Comparison of ENCODE assay signal across 20 cellular contexts in the genomic region with DNA sequence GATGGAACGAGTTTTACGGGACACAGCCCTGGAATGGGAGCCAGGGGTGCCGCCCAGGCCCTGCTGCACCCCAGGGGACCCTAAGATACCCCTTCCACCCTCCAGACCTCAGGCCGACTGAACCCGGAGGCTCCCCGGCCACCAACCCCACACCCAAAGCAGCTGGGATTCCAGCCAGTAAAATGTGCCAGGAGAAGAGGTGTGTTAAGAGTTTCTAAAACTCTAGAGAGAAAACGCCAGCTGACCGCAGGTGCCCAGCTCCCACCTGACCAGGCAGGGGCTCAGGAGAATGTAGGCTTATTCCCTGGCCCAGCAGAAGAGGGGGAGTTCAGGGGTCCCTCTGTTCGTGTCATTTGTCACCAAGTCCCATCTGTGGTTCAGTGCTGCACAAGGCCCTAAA. TPM values are rescaled to one million over a fixed set of nuclear protein-coding genes. Genes with fewer than 3 reads are reported as not detected.
DNase-seq lines count a peak whose midpoint lies in the region; ATAC-seq, FAIRE-seq and TF ChIP-seq lines count a peak whose summit lies in the region.
"Had no signal": no experiment of that assay in that cellular context is flagged by ENCODE, and none has a peak within 500 bp of the region (broad histone marks: within the 10 kb centered on the region; RNA-seq: fewer than 3 reads in every experiment).

No MANE protein-coding gene starts in this region.

- BruUV-seq in K562 (replicated peaks; lab: Mats Ljungman, UMichigan) = no TSS peak

- H3K27ac Mint-ChIP-seq in stimulated activated naive B cell treated with anti-CD40 and anti-IgM and Interleukin-4, amounts not matched to agents 10 μg/mL and 1 μg/mL and 100 μg/mL, for 72 hours = peak overlapping the region; percentile 86

- no peak overlapping the region; a peak in 1 of 4 replicates for H3K9ac ChIP-seq in K562 (ENCODE audit: insufficient read depth in 1 of 2, low read depth in 2 of 2, low read length in 2 of 2)

- POLR2A ChIA-PET in K562 (lab: Yijun Ruan, JAX) (interaction anchor here (0.6 to 1.8 kb wide), 2 partner anchors 11 to 45 kb away, joined by 3 to 9 read pairs; no protein-coding TSS in a partner anchor), HEK293T (lab: Yijun Ruan, JAX) (no interaction called here)

- peaks cover 0 to 20% of the 10 kb centered on the region in 2 experiments; a peak in 1 of 5 replicates for H3K4me1 ChIP-seq in K562 (replicated peaks in 1 of 2; ENCODE audit: control insufficient read depth in 2 of 2, insufficient read depth in 2 of 2, low read length in 2 of 2)

- H4K20me1 ChIP-seq in K562 (replicated peaks; ENCODE audit: control insufficient read depth, insufficient read depth, low read length) = no peaks in the 10 kb centered on the region

- CTCF ChIA-PET in K562 (lab: Yijun Ruan, JAX; ENCODE audit: low intra/inter-chr PET ratio) = no interaction called here
- CTCF ChIA-PET in HEK293T (lab: Yijun Ruan, JAX) = no interaction called here

- peaks cover 52 to 88% of the 10 kb centered on the region in 2 donors for H3K4me1 Mint-ChIP-seq in stimulated activated naive B cell treated with anti-CD40 and anti-IgM and Interleukin-4, amounts not matched to agents 10 μg/mL and 1 μg/mL and 100 μg/mL, for 72 hours

- peaks cover 3 to 4% of the 10 kb centered on the region in 2 donors for H3K9me3 Mint-ChIP-seq in stimulated activated naive B cell treated with anti-CD40 and anti-IgM and Interleukin-4, amounts not matched to agents 10 μg/mL and 1 μg/mL and 100 μg/mL, for 72 hours

- no peak for TF ChIP-seq RAD21 in K562 (CRISPR knock-in tag; conservative IDR thresholded peaks at IDR 0.05 in 1 of 2, IDR thresholded peaks at IDR 0.05 in 1 of 2)

- in situ Hi-C loops in K562 (cut with MboI) = no loop called here

- H3K27me3 Mint-ChIP-seq in stimulated activated naive B cell treated with anti-CD40 and anti-IgM and Interleukin-4, amounts not matched to agents 10 μg/mL and 1 μg/mL and 100 μg/mL, for 72 hours = no peaks in the 10 kb centered on the region

- TF ChIP-seq CTCF in K562 (IDR thresholded peaks at IDR 0.05 in 2 of 3, conservative IDR thresholded peaks at IDR 0.05 in 1 of 3; ENCODE audit: insufficient read depth in 2 of 3, low read depth in 1 of 3, low read length in 3 of 3) = no peak

- peak; percentile 6 for ATAC-seq in GM19351 (IDR thresholded peaks at IDR 0.05; ENCODE audit: unreplicated experiment)
- ATAC-seq in HG02763 (IDR thresholded peaks at IDR 0.05; ENCODE audit: unreplicated experiment) = peak; percentile 3
- no peak for ATAC-seq in K562
- no peak for ATAC-seq in stimulated activated naive B cell treated with anti-CD40 and anti-IgM and Interleukin-4, amounts not matched to agents 10 μg/mL and 1 μg/mL and 100 μg/mL, for 72 hours (replicated peaks)

- no peak for TF ChIP-seq EP300 in K562 (IDR thresholded peaks at IDR 0.05; ENCODE audit: low read length)

- no peak overlapping the region for H3K4me2 ChIP-seq in K562 (ENCODE audit: insufficient read depth, low read length)

- H2AFZ ChIP-seq in K562 (ENCODE audit: low read depth, low read length) = no peak overlapping the region

- H3K4me3 ChIP-seq in K562 = no peak overlapping the region

- WGBS in K562 (ENCODE audit: insufficient coverage, low coverage, missing lambda C conversion rate) = 94% methylated on average over 8 of the region's 9 CpGs

- peaks cover 77 to 90% of the 10 kb centered on the region in 2 donors for H3K36me3 Mint-ChIP-seq in stimulated activated naive B cell treated with anti-CD40 and anti-IgM and Interleukin-4, amounts not matched to agents 10 μg/mL and 1 μg/mL and 100 μg/mL, for 72 hours

- no peaks in the 10 kb centered on the region for H3K9me3 ChIP-seq in K562 (replicated peaks; ENCODE audit: control insufficient read depth, insufficient read depth, low read depth, low read length)

- peak overlapping the region; percentile 11 to 47 for H3K4me3 Mint-ChIP-seq in stimulated activated naive B cell treated with anti-CD40 and anti-IgM and Interleukin-4, amounts not matched to agents 10 μg/mL and 1 μg/mL and 100 μg/mL, for 72 hours

- no peak for DNase-seq in K562 (ENCODE audit: extremely low read depth in 1 of 4, low spot score in 3 of 4)
- no peak for DNase-seq in stimulated activated naive B cell treated with anti-CD40 and anti-IgM and Interleukin-4, amounts not matched to agents 10 μg/mL and 1 μg/mL and 100 μg/mL, for 72 hours
- DNase-seq in DMS114 treated with DMSO at 0.1 percent for 48 hours (lab: John Stamatoyannopoulos, UW; ENCODE audit: unreplicated experiment) = no peak
- no peak for DNase-seq in NOMO-1 treated with DMSO at 0.1 percent for 48 hours (lab: John Stamatoyannopoulos, UW; ENCODE audit: unreplicated experiment)
- DNase-seq in HEK293T (ENCODE audit: extremely low spot score) = no peak
- DNase-seq: amygdala; caudate nucleus; glutamatergic neuron; IMR-90; NCI-H187 treated with DMSO at 0.1 percent for 48 hours; NCI-H345; stimulated activated CD4-positive, alpha-beta T cell treated with anti-CD3 and anti-CD28 coated beads, Interleukin-1b, Interleukin-23, amount 100 ng/mL, for 48 hours; substantia nigra had no signal

- peaks cover 65% of the 10 kb centered on the region; the same call in 2 of the 3 replicates for H3K36me3 ChIP-seq in K562 (ENCODE audit: control insufficient read depth, insufficient read depth, low read length)

- intact Hi-C loops in K562 (cut with micrococcal nuclease) = no loop called here

- H3K9me1 ChIP-seq in K562 (ENCODE audit: control insufficient read depth, insufficient read depth, low read length) = no peaks in the 10 kb centered on the region

- no peak for FAIRE-seq in K562 (lab: Jason Lieb, UNC)
- FAIRE-seq: D721Med, G401.6, H1 had no signal

- H3K79me2 ChIP-seq in K562 (ENCODE audit: control insufficient read depth, insufficient read depth, low read length) = no peaks in the 10 kb centered on the region

- H3K27ac ChIP-seq in K562 (ENCODE audit: extremely low read depth, low read depth, low read length) = no peak overlapping the region
- H3K27ac ChIP-seq: HL-60, VCaP had no signal

- H3K27me3 ChIP-seq in K562 (ENCODE audit: control insufficient read depth in 2 of 2, insufficient read depth in 2 of 2, low read length in 2 of 2) = no peaks in the 10 kb centered on the region

- TF ChIP-seq POLR2A in K562 (conservative IDR thresholded peaks at IDR 0.05) = no peak

RNA-seq across cellular contexts. Expression of a gene that starts 17.5 kb away (rescaled TPM):
- 6.3 and 17.2 TPM in 2 replicates for total RNA-seq in K562 (2011; cell fraction: chromatin; rRNA removed; ENCODE audit: low replicate concordance)
- total RNA-seq in K562 (2011; cell fraction: nucleolus; rRNA removed) = 20.5 and 20.8 TPM in 2 replicates
- total RNA-seq in K562 (2011; cell fraction: nucleoplasm; rRNA removed) = 16.0 and 16.9 TPM in 2 replicates
- total RNA-seq in K562 (2014; rRNA removed) = 73.3 and 79.6 TPM in 2 replicates
- 12.7 and 25.8 TPM in 2 replicates for total RNA-seq in K562 (2014; rRNA removed; fragmentation: Illumina TruSeq; extraction: Trizol)
- total RNA-seq in K562 (2015; rRNA removed; fragmentation: Illumina TruSeq; extraction: Trizol) = 45.8 and 48.5 TPM in 2 replicates
- total RNA-seq in K562 (2021) = 39.3 and 44.8 TPM in 2 replicates
- polyA plus RNA-seq in K562 (2011; rRNA removed) = 26.0 and 32.1 TPM in 2 replicates
- 42.4 and 49.5 TPM in 2 replicates for polyA plus RNA-seq in K562 (2011; cell fraction: cytosol; rRNA removed)
- 35.5 and 42.6 TPM in 2 replicates for polyA plus RNA-seq in K562 (2011; cell fraction: nucleus; rRNA removed)
- polyA plus RNA-seq in K562 (2012) = 74.2 and 74.5 TPM in 2 replicates
- polyA plus RNA-seq in K562 (2014; fragmentation: Illumina TruSeq; extraction: Trizol) = 29.6 and 41.1 TPM in 2 replicates
- 10 to 100 TPM in 1 of 2 experiments, 1 to 10 TPM in 1; 5.3 to 16.2 TPM for polyA plus RNA-seq in K562 (2014; fragmentation: Nextera tagmentation; extraction: Ambion mirVana)
- polyA plus RNA-seq in K562 (2014; rRNA removed) = 63.1 and 64.4 TPM in 2 replicates
- 10.8 and 13.0 TPM in 2 replicates for polyA minus RNA-seq in K562 (2011; rRNA and poly(A)+ RNA removed)
- 15.0 and 18.8 TPM in 2 replicates for polyA minus RNA-seq in K562 (2011; cell fraction: cytosol; rRNA and poly(A)+ RNA removed)
- polyA minus RNA-seq in K562 (2011; cell fraction: nucleus; rRNA and poly(A)+ RNA removed) = 6.9 and 7.9 TPM in 2 replicates

RNA-seq across cellular contexts. Expression of a gene that starts 17.5 kb away (rescaled TPM):
- 24.0 and 38.8 TPM in 2 replicates for total RNA-seq in K562 (2011; cell fraction: chromatin; rRNA removed; ENCODE audit: low replicate concordance)
- total RNA-seq in K562 (2011; cell fraction: nucleolus; rRNA removed) = 23.0 and 36.2 TPM in 2 replicates
- 26.9 and 28.0 TPM in 2 replicates for total RNA-seq in K562 (2011; cell fraction: nucleoplasm; rRNA removed)
- total RNA-seq in K562 (2014; rRNA removed) = 48.3 and 50.5 TPM in 2 replicates
- total RNA-seq in K562 (2014; rRNA removed; fragmentation: Illumina TruSeq; extraction: Trizol) = 41.7 and 43.9 TPM in 2 replicates
- total RNA-seq in K562 (2015; rRNA removed; fragmentation: Illumina TruSeq; extraction: Trizol) = 45.9 and 50.7 TPM in 2 replicates
- total RNA-seq in K562 (2021) = 47.9 and 50.2 TPM in 2 replicates
- polyA plus RNA-seq in K562 (2011; rRNA removed) = 29.3 and 32.4 TPM in 2 replicates
- 19.7 and 23.9 TPM in 2 replicates for polyA plus RNA-seq in K562 (2011; cell fraction: cytosol; rRNA removed)
- 10.7 and 12.6 TPM in 2 replicates for polyA plus RNA-seq in K562 (2011; cell fraction: nucleus; rRNA removed)
- 34.0 and 47.0 TPM in 2 replicates for polyA plus RNA-seq in K562 (2012)
- polyA plus RNA-seq in K562 (2014; fragmentation: Illumina TruSeq; extraction: Trizol) = 54.5 and 62.0 TPM in 2 replicates
- 100 to 1,000 TPM in 1 of 2 experiments, 10 to 100 TPM in 1; 70.4 to 116 TPM for polyA plus RNA-seq in K562 (2014; fragmentation: Nextera tagmentation; extraction: Ambion mirVana)
- polyA plus RNA-seq in K562 (2014; rRNA removed) = 44.1 and 50.2 TPM in 2 replicates
- 20.5 and 21.4 TPM in 2 replicates for polyA minus RNA-seq in K562 (2011; rRNA and poly(A)+ RNA removed)
- polyA minus RNA-seq in K562 (2011; cell fraction: cytosol; rRNA and poly(A)+ RNA removed) = 13.3 and 21.0 TPM in 2 replicates
- 9.2 and 13.9 TPM in 2 replicates for polyA minus RNA-seq in K562 (2011; cell fraction: nucleus; rRNA and poly(A)+ RNA removed)

RNA-seq across cellular contexts. Expression of a gene that starts 26.7 kb away (rescaled TPM):
- total RNA-seq in K562 (2011; cell fraction: chromatin; rRNA removed; ENCODE audit: low replicate concordance) = 159 and 265 TPM in 2 replicates
- 94.7 and 113 TPM in 2 replicates for total RNA-seq in K562 (2011; cell fraction: nucleolus; rRNA removed)
- total RNA-seq in K562 (2011; cell fraction: nucleoplasm; rRNA removed) = 88.9 and 95.8 TPM in 2 replicates
- total RNA-seq in K562 (2014; rRNA removed) = 89.7 and 103 TPM in 2 replicates
- total RNA-seq in K562 (2014; rRNA removed; fragmentation: Illumina TruSeq; extraction: Trizol) = 6.8 and 12.3 TPM in 2 replicates
- total RNA-seq in K562 (2015; rRNA removed; fragmentation: Illumina TruSeq; extraction: Trizol) = 32.6 TPM in 2 replicates
- 67.4 and 75.3 TPM in 2 replicates for total RNA-seq in K562 (2021)
- 18.0 and 23.3 TPM in 2 replicates for polyA plus RNA-seq in K562 (2011; rRNA removed)
- polyA plus RNA-seq in K562 (2011; cell fraction: cytosol; rRNA removed) = 31.4 and 103 TPM in 2 replicates
- 23.7 and 53.1 TPM in 2 replicates for polyA plus RNA-seq in K562 (2011; cell fraction: nucleus; rRNA removed)
- 50.7 and 89.9 TPM in 2 replicates for polyA plus RNA-seq in K562 (2012)
- 11.4 and 16.7 TPM in 2 replicates for polyA plus RNA-seq in K562 (2014; fragmentation: Illumina TruSeq; extraction: Trizol)
- polyA plus RNA-seq in K562 (2014; fragmentation: Nextera tagmentation; extraction: Ambion mirVana) = 1 to 10 TPM; 1.7 to 5.0 TPM
- polyA plus RNA-seq in K562 (2014; rRNA removed) = 53.5 and 65.3 TPM in 2 replicates
- polyA minus RNA-seq in K562 (2011; rRNA and poly(A)+ RNA removed) = 14.5 and 17.9 TPM in 2 replicates
- 34.4 and 62.5 TPM in 2 replicates for polyA minus RNA-seq in K562 (2011; cell fraction: cytosol; rRNA and poly(A)+ RNA removed)
- 21.5 and 31.9 TPM in 2 replicates for polyA minus RNA-seq in K562 (2011; cell fraction: nucleus; rRNA and poly(A)+ RNA removed)

RNA-seq across cellular contexts. Expression of a gene that starts 54.8 kb away (rescaled TPM):
- 26.7 and 72.5 TPM in 2 replicates for total RNA-seq in K562 (2011; cell fraction: chromatin; rRNA removed; ENCODE audit: low replicate concordance)
- total RNA-seq in K562 (2011; cell fraction: nucleolus; rRNA removed) = 24.0 and 30.0 TPM in 2 replicates
- total RNA-seq in K562 (2011; cell fraction: nucleoplasm; rRNA removed) = 21.8 and 23.5 TPM in 2 replicates
- 5.5 and 9.1 TPM in 2 replicates for total RNA-seq in K562 (2014; rRNA removed)
- 8.7 and 12.5 TPM in 2 replicates for total RNA-seq in K562 (2014; rRNA removed; fragmentation: Illumina TruSeq; extraction: Trizol)
- total RNA-seq in K562 (2015; rRNA removed; fragmentation: Illumina TruSeq; extraction: Trizol) = 15.9 and 16.9 TPM in 2 replicates
- total RNA-seq in K562 (2021) = 50.4 and 51.6 TPM in 2 replicates
- polyA plus RNA-seq in K562 (2011; rRNA removed) = 45.7 and 47.0 TPM in 2 replicates
- 23.9 and 55.1 TPM in 2 replicates for polyA plus RNA-seq in K562 (2011; cell fraction: cytosol; rRNA removed)
- polyA plus RNA-seq in K562 (2011; cell fraction: nucleus; rRNA removed) = 30.5 and 42.3 TPM in 2 replicates
- 35.9 and 57.5 TPM in 2 replicates for polyA plus RNA-seq in K562 (2012)
- 33.3 and 35.4 TPM in 2 replicates for polyA plus RNA-seq in K562 (2014; fragmentation: Illumina TruSeq; extraction: Trizol)
- polyA plus RNA-seq in K562 (2014; fragmentation: Nextera tagmentation; extraction: Ambion mirVana) = 1 to 10 TPM; 2.7 to 7.7 TPM
- 17.2 and 32.5 TPM in 2 replicates for polyA plus RNA-seq in K562 (2014; rRNA removed)
- polyA minus RNA-seq in K562 (2011; rRNA and poly(A)+ RNA removed) = 25.4 and 40.0 TPM in 2 replicates
- 16.8 and 32.4 TPM in 2 replicates for polyA minus RNA-seq in K562 (2011; cell fraction: cytosol; rRNA and poly(A)+ RNA removed)
- 11.8 and 17.4 TPM in 2 replicates for polyA minus RNA-seq in K562 (2011; cell fraction: nucleus; rRNA and poly(A)+ RNA removed)

Comparison
In these comparisons a context has a peak if more than half of its experiments do, and no peak if none do; other contexts are left out.
1. ATAC-seq: peak in GM19351 (single experiment) and HG02763 (single experiment); none in K562 (single experiment) and stimulated activated naive B cell treated with anti-CD40 and anti-IgM and Interleukin-4, amounts not matched to agents 10 μg/mL and 1 μg/mL and 100 μg/mL, for 72 hours (0 of 2).